ENCODE assay signal across 8 cellular contexts in the genomic region with DNA sequence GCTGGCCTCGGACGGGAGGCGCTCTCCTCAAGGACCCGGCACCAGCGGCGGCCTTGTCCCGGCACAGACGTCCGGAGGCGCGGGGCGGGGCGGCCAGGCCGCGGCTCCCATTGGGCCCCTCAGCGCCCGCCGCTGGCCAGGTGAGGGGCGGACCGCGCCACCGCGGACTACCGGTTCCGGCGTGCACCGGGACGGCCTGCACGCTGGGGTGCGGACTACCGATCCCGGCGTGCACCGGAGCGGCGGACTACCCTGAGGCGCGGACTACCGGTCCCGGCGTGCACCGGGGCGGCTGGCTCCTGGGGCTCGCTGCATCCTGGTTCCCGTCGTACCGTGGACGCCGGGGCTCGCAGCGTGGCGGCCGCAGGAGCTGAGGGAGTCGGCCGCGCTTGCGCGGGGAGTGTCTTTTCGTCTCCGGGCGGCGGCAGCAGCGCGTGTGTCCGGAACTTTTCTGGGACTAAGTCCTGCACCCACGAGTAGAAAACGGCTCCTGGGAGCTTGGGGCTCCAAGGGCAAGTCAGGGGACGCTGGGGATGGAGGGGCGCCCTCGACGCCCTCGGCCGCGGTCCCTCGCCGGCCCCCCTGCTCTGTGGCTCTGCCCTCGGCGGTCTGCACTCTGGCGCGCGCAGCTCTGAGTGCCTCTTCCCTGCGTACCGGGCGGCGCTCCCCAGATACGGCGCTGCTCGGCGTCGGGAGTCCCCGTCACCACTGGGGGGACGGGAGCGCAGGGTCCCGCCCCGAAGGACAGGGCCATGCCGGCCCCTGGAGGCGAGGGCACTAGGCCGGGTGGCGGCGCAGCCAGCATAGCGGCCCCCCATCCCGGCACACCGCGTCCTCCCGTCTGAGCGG. TPM values are rescaled to one million over a fixed set of nuclear protein-coding genes. Genes with fewer than 3 reads are reported as not detected.
DNase-seq lines count a peak whose midpoint lies in the region; ATAC-seq and TF ChIP-seq lines count a peak whose summit lies in the region.

A gene (minus strand): TSS at position 86 of the 849 bp plus-strand sequence. CDS start 206 bp downstream, outside the sequence.

- peaks cover 39% of the 10 kb centered on the region for H3K36me3 Mint-ChIP-seq in Calu3 (ENCODE audit: insufficient read depth, unreplicated experiment)

- CTCF ChIA-PET in Calu3 (lab: Charles Lee): interaction anchor here (0.7 to 1.3 kb wide), 3 partner anchors 14 to 54 kb away, joined by 4 to 5 read pairs (median 4); a partner anchor contains a TSS

- H3K4me3 ChIP-seq in HUES48 (ENCODE audit: low read depth, low read length): peak within 1 kb of the TSS; percentile 89
- H3K4me3 ChIP-seq in NT2/D1 (ENCODE audit: insufficient read length, low read depth): peak within 1 kb of the TSS; percentile 98

- peak within 1 kb of the TSS; percentile 69; the same call in 1 of the 2 replicates for H3K9ac ChIP-seq in HUES48 (ENCODE audit: low read depth, low read length)
- H3K9ac ChIP-seq in NT2/D1 (ENCODE audit: insufficient read length, low read depth): peak within 1 kb of the TSS; percentile 96

- H3K9me3 ChIP-seq in HUES48 (ENCODE audit: control insufficient read depth, insufficient read depth, low read length) (no peaks in the 10 kb centered on the region), NT2/D1 (ENCODE audit: insufficient read depth, low read length) (no peaks in the 10 kb centered on the region)

- H3K36me3 ChIP-seq in HUES48 (ENCODE audit: control insufficient read depth, insufficient read depth, low read length): no peaks in the 10 kb centered on the region
- peaks cover 27% of the 10 kb centered on the region for H3K36me3 ChIP-seq in NT2/D1 (ENCODE audit: insufficient read depth, insufficient read length, low read length)

- no peaks in the 10 kb centered on the region for H3K9me3 Mint-ChIP-seq in Calu3 (ENCODE audit: low read depth, unreplicated experiment)

- peaks cover 20% of the 10 kb centered on the region for H3K4me1 Mint-ChIP-seq in Calu3 (ENCODE audit: low read depth, unreplicated experiment)

- DNase-seq in Calu3 (peak; percentile 95), NT2/D1 (ENCODE audit: low read depth, low spot score) (peak; percentile 93), midbrain (lab: John Stamatoyannopoulos, UW) (peak; percentile 94)
- peak; percentile 80 for DNase-seq in activated CD8-positive, alpha-beta memory T cell treated with anti-CD3 and anti-CD28 coated beads, Interleukin-2, amount 50 U/mL, for 24 hours (ENCODE audit: extremely low read depth)
- DNase-seq in stimulated activated CD8-positive, alpha-beta memory T cell treated with anti-CD3 and anti-CD28 coated beads, Interleukin-2, amount 100 ng/mL, for 1 hour (ENCODE audit: low read depth in 2 of 2): peak; percentile 81 to 85

- no peak within 1 kb of the TSS for H3K27ac Mint-ChIP-seq in Calu3 (ENCODE audit: unreplicated experiment)

- in situ Hi-C loops in endometrial microvascular endothelial cells (cut with HindIII; ENCODE audit: inconsistent ontology term, low pct_unique_long_range_greater_than_20kb, low sequenced_read_pairs): no loop called here

- H3K4me3 Mint-ChIP-seq in Calu3 (ENCODE audit: low read depth, unreplicated experiment): peak within 1 kb of the TSS; percentile 72

- peak; percentile 86 for ATAC-seq in GM21390 (IDR thresholded peaks at IDR 0.05; ENCODE audit: unreplicated experiment)

- TF ChIP-seq CTCF in Calu3 (IDR thresholded peaks at IDR 0.05; ENCODE audit: unreplicated experiment): no peak

- H3K4me1 ChIP-seq in HUES48 (ENCODE audit: control insufficient read depth, insufficient read depth, low read length): 0 out of 2 replicates have a peak, but pooled peaks cover 3% of the 10 kb centered on the region
- peaks cover 17% of the 10 kb centered on the region for H3K4me1 ChIP-seq in NT2/D1 (ENCODE audit: insufficient read depth, insufficient read length)

- peaks cover 50% of the 10 kb centered on the region for H3K27me3 ChIP-seq in HUES48 (ENCODE audit: control insufficient read depth, insufficient read depth, low read length)
- H3K27me3 ChIP-seq in NT2/D1 (ENCODE audit: insufficient read depth, insufficient read length): peaks cover 24% of the 10 kb centered on the region

- peaks cover 13% of the 10 kb centered on the region for H3K27me3 Mint-ChIP-seq in Calu3 (ENCODE audit: unreplicated experiment)

- H3K27ac ChIP-seq in HUES48 (ENCODE audit: low read depth, low read length): no peak within 1 kb of the TSS

- BruUV-seq in Calu3 (replicated peaks; lab: Mats Ljungman, UMichigan): TSS peak; percentile 38

- intact Hi-C loops in Calu3 (cut with micrococcal nuclease; ENCODE audit: unreplicated experiment): no loop called here

RNA-seq across cellular contexts. Expression of the gene that starts here (rescaled TPM):
- 47.2 and 56.7 TPM in 2 replicates for total RNA-seq in Calu3 (2022)
- 53.4 TPM for total RNA-seq in endometrial microvascular endothelial cells (ENCODE audit: inconsistent ontology term)
